ENCODE assay signal across 1 cellular context in genomic region chr2:134167015-134167414, GRCh38.
TF ChIP-seq lines count a peak whose summit lies in the region.

No MANE protein-coding gene starts in this region.

TF ChIP-seq in HEK293, 187 proteins besides CTCF, POLR2A, EP300 and RAD21 (continued from another document):
- TF ChIP-seq PRDM10 (tag by site-specific recombination; IDR thresholded peaks at IDR 0.05) (peak; percentile 58), SCRT2 (tag by site-specific recombination; IDR thresholded peaks at IDR 0.05) (no peak), ZNF155 (tag by site-specific recombination; IDR thresholded peaks at IDR 0.05) (no peak), ZNF692 (tag by site-specific recombination; IDR thresholded peaks at IDR 0.05) (0 out of 2 replicates have a peak, but pooled peaks have one; percentile 14), KLF17 (tag by site-specific recombination; IDR thresholded peaks at IDR 0.05) (no peak), YY2 (tag by site-specific recombination; IDR thresholded peaks at IDR 0.05) (no peak), ZNF37A (tag by site-specific recombination; IDR thresholded peaks at IDR 0.05) (no peak), SETDB1 (IDR thresholded peaks at IDR 0.05; ENCODE audit: insufficient read length, low read length) (peak; percentile 29), ZNF629 (tag by site-specific recombination; IDR thresholded peaks at IDR 0.05) (peak; percentile 84), ZBTB7A (tag by site-specific recombination; IDR thresholded peaks at IDR 0.05; ENCODE audit: low read depth) (no peak)
TF ChIP-seq in HEK293: peak in this region for 14.
